In genomic region chr12:51631591-51631990, GRCh38 we compare ENCODE assay signal across 13 cellular contexts. TPM values are rescaled to one million over a fixed set of nuclear protein-coding genes. Genes with fewer than 3 reads are reported as not detected.
A peak's percentile ranks its signal among the peaks of the same experiment; 100 is the strongest.
DNase-seq lines count a peak whose midpoint lies in the region; ATAC-seq and TF ChIP-seq lines count a peak whose summit lies in the region.
"Had no signal": no experiment of that assay in that cellular context is flagged by ENCODE, and none has a peak within 500 bp of the region (broad histone marks: within the 10 kb centered on the region; RNA-seq: fewer than 3 reads in every experiment).

No MANE protein-coding gene starts in this region.

- peaks cover 8% of the 10 kb centered on the region for H3F3A ChIP-seq in SK-N-SH (replicated peaks; ENCODE audit: insufficient read depth)

- TF ChIP-seq EP300 in SK-N-SH (IDR thresholded peaks at IDR 0.05; ENCODE audit: borderline replicate concordance in 1 of 2, low read depth in 1 of 2, low read length in 1 of 2): no peak

- peak; percentile 26 for DNase-seq in DMS 273 (lab: John Stamatoyannopoulos, UW; ENCODE audit: unreplicated experiment)
- no peak for DNase-seq in DMS 273 treated with DMSO at 0.1 percent for 48 hours (lab: John Stamatoyannopoulos, UW)
- DNase-seq in SK-N-SH: no peak
- peak; percentile 69 for DNase-seq in fibroblast of peridontal ligament (ENCODE audit: extremely low read depth)
- peak; percentile 39 for DNase-seq in retinal pigment epithelial cell (ENCODE audit: low read depth)
- DNase-seq in Caco-2: no peak
- DNase-seq: 8988T; activated T-cell treated with anti-CD3 and anti-CD28 coated beads, Interleukin-2, amount 50 U/mL, for 4 hours; colonic mucosa; left colon had no signal

- H3K9ac ChIP-seq in SK-N-SH: no peak overlapping the region
- H3K9ac ChIP-seq: KMS-11 had no signal

- BruUV-seq in Caco-2 (replicated peaks; lab: Mats Ljungman, UMichigan): no TSS peak

- TF ChIP-seq RAD21 in SK-N-SH (IDR thresholded peaks at IDR 0.05; ENCODE audit: low read length): no peak

- ATAC-seq in GM19324 (IDR thresholded peaks at IDR 0.05; ENCODE audit: low FRiP score, unreplicated experiment) (no peak), GM18909 (IDR thresholded peaks at IDR 0.05; ENCODE audit: poor library complexity, unreplicated experiment) (no peak)
- ATAC-seq: activated T-cell treated with anti-CD3 and anti-CD28 coated beads, Interleukin-2, amount 50 U/mL, for 4 hours; left colon had no signal

- peaks cover 31% of the 10 kb centered on the region for H4K20me1 ChIP-seq in SK-N-SH (ENCODE audit: insufficient read depth)

- H3K27me3 Mint-ChIP-seq in Caco-2 (ENCODE audit: insufficient read depth, unreplicated experiment): no peaks in the 10 kb centered on the region

- no peaks in the 10 kb centered on the region for H3K36me3 ChIP-seq in SK-N-SH (replicated peaks in 1 of 2; ENCODE audit: control insufficient read depth in 1 of 2, insufficient read depth in 2 of 2, low read length in 1 of 2)
- no peaks in the 10 kb centered on the region for H3K36me3 ChIP-seq in Caco-2 (ENCODE audit: control insufficient read depth, insufficient read depth, low read length)
- H3K36me3 ChIP-seq: colonic mucosa had no signal

- no peaks in the 10 kb centered on the region for H3K9me3 Mint-ChIP-seq in Caco-2 (ENCODE audit: unreplicated experiment)
- H3K9me3 Mint-ChIP-seq: activated T-cell treated with anti-CD3 and anti-CD28 coated beads, Interleukin-2, amount 50 U/mL, for 4 hours had no signal

- H3K4me2 ChIP-seq in SK-N-SH: peak overlapping the region; percentile 29
- H3K4me2 ChIP-seq: KMS-11 had no signal

- POLR2A ChIA-PET in SK-N-SH (lab: Yijun Ruan, JAX) (no interaction called here), Caco-2 (lab: Charles Lee) (no interaction called here)

- intact Hi-C loops in Caco-2 (cut with micrococcal nuclease; ENCODE audit: unreplicated experiment): no loop called here

- no peaks in the 10 kb centered on the region for H3K36me3 Mint-ChIP-seq in Caco-2 (ENCODE audit: insufficient read depth, unreplicated experiment)

- TF ChIP-seq CTCF in SK-N-SH (IDR thresholded peaks at IDR 0.05) (no peak), retinal pigment epithelial cell (conservative IDR thresholded peaks at IDR 0.05; ENCODE audit: low read depth, low read length) (no peak), Caco-2 (IDR thresholded peaks at IDR 0.05; ENCODE audit: insufficient read depth in 1 of 2, low read depth in 1 of 2, low read length in 1 of 2, severe bottlenecking in 1 of 2, unreplicated experiment in 1 of 2) (no peak)

- no peak overlapping the region for H3K27ac Mint-ChIP-seq in Caco-2 (ENCODE audit: unreplicated experiment)

- no peaks in the 10 kb centered on the region for H3K4me1 Mint-ChIP-seq in Caco-2 (ENCODE audit: low read depth, unreplicated experiment)

- WGBS in SK-N-SH (ENCODE audit: low lambda C conversion rate): 15% methylated on average over 1 of the region's 1 CpG

- no peaks in the 10 kb centered on the region for H3K9me2 ChIP-seq in SK-N-SH

- peak overlapping the region in 1 of 2 experiments; percentile 48; a peak in 2 of 4 replicates for H3K27ac ChIP-seq in SK-N-SH (ENCODE audit: low read depth in 2 of 2, low read length in 1 of 2)
- H3K27ac ChIP-seq: colonic mucosa, KMS-11 had no signal

- CTCF ChIA-PET in SK-N-SH (lab: Yijun Ruan, JAX) (no interaction called here), Caco-2 (lab: Charles Lee) (no interaction called here)

- peaks cover 0 to 17% of the 10 kb centered on the region in 2 experiments; a peak in 2 of 4 replicates for H3K4me1 ChIP-seq in SK-N-SH (ENCODE audit: control insufficient read depth in 1 of 2, insufficient read depth in 2 of 2, low read depth in 1 of 2, low read length in 1 of 2)
- H3K4me1 ChIP-seq in Caco-2: no peaks in the 10 kb centered on the region
- H3K4me1 ChIP-seq: colonic mucosa had no signal

- no peak overlapping the region for H2AFZ ChIP-seq in SK-N-SH (ENCODE audit: low read depth)

- peaks cover 90% of the 10 kb centered on the region for H3K79me2 ChIP-seq in SK-N-SH (ENCODE audit: insufficient read depth)

- H3K4me3 ChIP-seq in SK-N-SH (ENCODE audit: low read depth in 2 of 2, low read length in 1 of 2) (no peak overlapping the region), retinal pigment epithelial cell (ENCODE audit: low read length) (no peak overlapping the region), Caco-2 (ENCODE audit: low read depth, low read length) (no peak overlapping the region)
- H3K4me3 ChIP-seq: colonic mucosa had no signal

- H3K27me3 ChIP-seq in SK-N-SH (ENCODE audit: insufficient read depth): no peaks in the 10 kb centered on the region
- no peaks in the 10 kb centered on the region for H3K27me3 ChIP-seq in Caco-2 (replicated peaks; ENCODE audit: control insufficient read depth, insufficient read depth, low read length)
- H3K27me3 ChIP-seq: colonic mucosa had no signal

- no peak overlapping the region for H3K4me3 Mint-ChIP-seq in Caco-2 (ENCODE audit: unreplicated experiment)
- H3K4me3 Mint-ChIP-seq: activated T-cell treated with anti-CD3 and anti-CD28 coated beads, Interleukin-2, amount 50 U/mL, for 4 hours had no signal

- H3K9me3 ChIP-seq in SK-N-SH (no peaks in the 10 kb centered on the region), Caco-2 (no peaks in the 10 kb centered on the region)
- H3K9me3 ChIP-seq: colonic mucosa had no signal

TF ChIP-seq in SK-N-SH, 30 proteins besides CTCF, POLR2A, EP300 and RAD21:
- TF ChIP-seq MAX (IDR thresholded peaks at IDR 0.05; ENCODE audit: low read depth): peak; percentile 68
- peak; percentile 84 for TF ChIP-seq FOSL2 (IDR thresholded peaks at IDR 0.05; ENCODE audit: borderline replicate concordance, low read depth)
- peak; percentile 62 for TF ChIP-seq JUND (IDR thresholded peaks at IDR 0.05)
- TF ChIP-seq NRF1 (IDR thresholded peaks at IDR 0.05; ENCODE audit: low read depth, low read length): no peak
- no peak for TF ChIP-seq TEAD4 (IDR thresholded peaks at IDR 0.05; ENCODE audit: borderline replicate concordance, insufficient read depth)
- peak; percentile 21; the same call in 1 of the 2 replicates for TF ChIP-seq USF1 (IDR thresholded peaks at IDR 0.05; ENCODE audit: borderline replicate concordance, low read depth)
- no peak for TF ChIP-seq RXRA (IDR thresholded peaks at IDR 0.05; ENCODE audit: borderline replicate concordance, low read depth)
- peak; percentile 13; the same call in 1 of the 2 replicates for TF ChIP-seq PBX3 (IDR thresholded peaks at IDR 0.05)
- no peak for TF ChIP-seq POLR2AphosphoS5 (IDR thresholded peaks at IDR 0.05; ENCODE audit: low read depth, low read length)

RNA-seq across cellular contexts. Expression of gene SCN8A, which starts 40.6 kb away (rescaled TPM):
- polyA plus RNA-seq in SK-N-SH (2012; rRNA removed): 7.1 and 9.7 TPM in 2 replicates
- polyA plus RNA-seq in SK-N-SH (2012; cell fraction: cytosol; rRNA removed): 3.7 and 4.8 TPM in 2 replicates
- polyA plus RNA-seq in SK-N-SH (2012; cell fraction: nucleus; rRNA removed): 26.8 and 39.9 TPM in 2 replicates
- total RNA-seq in Caco-2 (2022): 14.7 and 16.5 TPM in 2 replicates

Comparison
In these comparisons a context has a peak if more than half of its experiments do, and no peak if none do; other contexts are left out.
1. DNase-seq: peak in DMS 273 (single experiment), fibroblast of peridontal ligament (single experiment) and retinal pigment epithelial cell (single experiment); none in DMS 273 treated with DMSO at 0.1 percent for 48 hours (single experiment), SK-N-SH (single experiment) and Caco-2 (0 of 2).